Comparison of ENCODE assay signal across 8 cellular contexts in the genomic region with DNA sequence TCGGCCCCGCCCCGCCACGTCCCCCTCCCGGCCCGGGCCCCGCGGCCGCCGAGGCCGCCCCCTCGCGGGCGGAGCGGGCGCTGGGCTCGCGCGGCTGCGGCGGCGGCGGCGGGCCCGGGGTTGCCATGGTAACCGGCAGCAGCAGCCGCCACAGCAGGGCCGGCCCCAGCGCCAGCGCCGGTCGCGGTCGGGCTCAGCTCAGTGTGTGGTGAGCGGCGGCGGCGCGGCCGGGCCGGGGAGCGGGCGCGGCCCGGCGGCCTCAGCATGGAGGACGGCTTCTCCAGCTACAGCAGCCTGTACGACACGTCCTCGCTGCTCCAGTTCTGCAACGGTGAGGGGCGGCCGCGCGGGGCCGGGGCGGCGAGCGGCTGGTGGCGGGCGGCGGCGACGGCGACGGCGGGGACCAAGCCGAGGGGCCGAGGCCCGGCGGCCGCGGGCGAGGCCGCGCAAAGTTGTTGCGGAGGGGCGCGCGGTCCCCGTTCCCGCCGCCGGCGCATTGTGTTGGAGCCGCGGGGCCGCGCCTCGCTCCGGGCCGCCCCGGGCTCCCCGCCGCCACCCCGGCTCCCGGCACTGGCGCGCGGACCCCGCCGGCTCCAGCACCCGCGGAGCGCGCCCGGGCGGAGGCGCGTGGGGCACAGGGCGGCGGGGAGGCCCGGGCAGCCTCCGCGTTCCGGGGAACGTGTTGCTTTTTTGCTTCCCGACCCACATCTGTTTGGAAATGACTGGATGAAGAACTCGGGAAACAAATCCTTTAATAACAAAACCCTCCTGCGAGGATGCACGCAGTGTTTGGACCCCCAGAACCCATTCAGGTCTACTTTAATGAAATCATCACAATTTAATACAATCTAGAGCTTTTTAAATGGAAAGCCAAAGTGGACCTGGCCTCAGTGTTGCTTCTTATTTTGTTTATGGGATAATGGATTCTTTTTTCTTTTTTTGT. TPM values are rescaled to one million over a fixed set of nuclear protein-coding genes. Genes with fewer than 3 reads are reported as not detected.
DNase-seq lines count a peak whose midpoint lies in the region; ATAC-seq and TF ChIP-seq lines count a peak whose summit lies in the region.

A gene with protein sequence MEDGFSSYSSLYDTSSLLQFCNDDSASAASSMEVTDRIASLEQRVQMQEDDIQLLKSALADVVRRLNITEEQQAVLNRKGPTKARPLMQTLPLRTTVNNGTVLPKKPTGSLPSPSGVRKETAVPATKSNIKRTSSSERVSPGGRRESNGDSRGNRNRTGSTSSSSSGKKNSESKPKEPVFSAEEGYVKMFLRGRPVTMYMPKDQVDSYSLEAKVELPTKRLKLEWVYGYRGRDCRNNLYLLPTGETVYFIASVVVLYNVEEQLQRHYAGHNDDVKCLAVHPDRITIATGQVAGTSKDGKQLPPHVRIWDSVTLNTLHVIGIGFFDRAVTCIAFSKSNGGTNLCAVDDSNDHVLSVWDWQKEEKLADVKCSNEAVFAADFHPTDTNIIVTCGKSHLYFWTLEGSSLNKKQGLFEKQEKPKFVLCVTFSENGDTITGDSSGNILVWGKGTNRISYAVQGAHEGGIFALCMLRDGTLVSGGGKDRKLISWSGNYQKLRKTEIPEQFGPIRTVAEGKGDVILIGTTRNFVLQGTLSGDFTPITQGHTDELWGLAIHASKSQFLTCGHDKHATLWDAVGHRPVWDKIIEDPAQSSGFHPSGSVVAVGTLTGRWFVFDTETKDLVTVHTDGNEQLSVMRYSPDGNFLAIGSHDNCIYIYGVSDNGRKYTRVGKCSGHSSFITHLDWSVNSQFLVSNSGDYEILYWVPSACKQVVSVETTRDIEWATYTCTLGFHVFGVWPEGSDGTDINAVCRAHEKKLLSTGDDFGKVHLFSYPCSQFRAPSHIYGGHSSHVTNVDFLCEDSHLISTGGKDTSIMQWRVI (plus strand): TSS at position 201 of the 943 bp plus-strand sequence. CDS start 64 bp downstream, at position 265.

- intact Hi-C loops in CD4-positive, alpha-beta memory T cell (cut with micrococcal nuclease): loop anchor here (1.0 to 10.0 kb wide), 3 partner anchors 63 to 189 kb away; a partner anchor contains a TSS
- intact Hi-C loops in Panc1 (cut with micrococcal nuclease; ENCODE audit: unreplicated experiment): loop anchor here (10.0 kb wide), 1 partner anchor 91 kb away; no protein-coding TSS in a partner anchor

- no peak within 1 kb of the TSS for H3K4me3 ChIP-seq in CD4-positive, alpha-beta memory T cell (ENCODE audit: low read length in 2 of 2)
- H3K4me3 ChIP-seq in Panc1 (ENCODE audit: low read depth in 2 of 2, low read length in 2 of 2): peak within 1 kb of the TSS; percentile 60 to 64
- H3K4me3 ChIP-seq in fibroblast of pulmonary artery (replicated peaks; ENCODE audit: low read depth, low read length): peak within 1 kb of the TSS; percentile 65

- DNase-seq in CD4-positive, alpha-beta memory T cell: peak; percentile 55 to 79 (median 75)
- no peak for DNase-seq in Panc1 (ENCODE audit: low read depth, low spot score)
- peak; percentile 89 for DNase-seq in activated effector memory CD4-positive, alpha-beta T cell treated with anti-CD3 and anti-CD28 coated beads, Interleukin-2, amount 50 U/mL, for 16 hours
- peak; percentile 81 for DNase-seq in fibroblast of pulmonary artery (ENCODE audit: low read depth)
- DNase-seq in natural killer cell treated with Interleukin-12 subunit alpha and Interleukin-12 subunit beta and Interleukin-15 and Interleukin-18, amount 100 ng/mL, for 72 hours (ENCODE audit: low spot score): peak; percentile 84
- peak; percentile 40 to 70 (median 62) for DNase-seq in stimulated activated naive CD4-positive, alpha-beta T cell (lab: John Stamatoyannopoulos, UW)

- H3K9me3 ChIP-seq in CD4-positive, alpha-beta memory T cell (ENCODE audit: control insufficient read depth in 1 of 2, low read length in 2 of 2): no peaks in the 10 kb centered on the region
- H3K9me3 ChIP-seq in Panc1 (ENCODE audit: control insufficient read depth, insufficient read depth, low read depth, low read length): no peaks in the 10 kb centered on the region

- H3K4me1 Mint-ChIP-seq in CD4-positive, alpha-beta memory T cell: peaks cover 5 to 19% (median 12%) of the 10 kb centered on the region in 4 donors
- peaks cover 3 to 19% of the 10 kb centered on the region in 2 donors for H3K4me1 Mint-ChIP-seq in natural killer cell treated with Interleukin-12 subunit alpha and Interleukin-12 subunit beta and Interleukin-15 and Interleukin-18, amount 100 ng/mL, for 72 hours (ENCODE audit: low read depth in 2 of 2)

- peak within 1 kb of the TSS; percentile 14 to 80 (median 50) for H3K27ac Mint-ChIP-seq in CD4-positive, alpha-beta memory T cell
- H3K27ac Mint-ChIP-seq in natural killer cell treated with Interleukin-12 subunit alpha and Interleukin-12 subunit beta and Interleukin-15 and Interleukin-18, amount 100 ng/mL, for 72 hours: no peak within 1 kb of the TSS

- peaks cover 6 to 7% of the 10 kb centered on the region in 2 donors for H3K27me3 Mint-ChIP-seq in CD4-positive, alpha-beta memory T cell
- H3K27me3 Mint-ChIP-seq in natural killer cell treated with Interleukin-12 subunit alpha and Interleukin-12 subunit beta and Interleukin-15 and Interleukin-18, amount 100 ng/mL, for 72 hours: peaks cover 23 to 61% of the 10 kb centered on the region in 2 donors

- CTCF ChIA-PET in CD4-positive, alpha-beta memory T cell (lab: Charles Lee; ENCODE audit: partially characterized antibody): no interaction called here
- CTCF ChIA-PET in Panc1 (lab: Charles Lee): no interaction called here

- TF ChIP-seq CTCF in Panc1 (IDR thresholded peaks at IDR 0.05): peak; percentile 74
- no peak for TF ChIP-seq CTCF in fibroblast of pulmonary artery (IDR thresholded peaks at IDR 0.05; ENCODE audit: low read length, missing control alignments)

- H3K27me3 ChIP-seq in CD4-positive, alpha-beta memory T cell (ENCODE audit: insufficient read depth, low read length): peaks cover 11% of the 10 kb centered on the region
- no peaks in the 10 kb centered on the region for H3K27me3 ChIP-seq in Panc1 (ENCODE audit: control insufficient read depth, insufficient read depth, low read length)

- no peaks in the 10 kb centered on the region for H3K36me3 ChIP-seq in CD4-positive, alpha-beta memory T cell (ENCODE audit: insufficient read depth, low read length)
- no peaks in the 10 kb centered on the region for H3K36me3 ChIP-seq in Panc1 (ENCODE audit: control insufficient read depth, insufficient read depth, low read length)

- H3K4me3 Mint-ChIP-seq in CD4-positive, alpha-beta memory T cell: peak within 1 kb of the TSS; percentile 69 to 89 (median 80)
- peak within 1 kb of the TSS; percentile 76 for H3K4me3 Mint-ChIP-seq in natural killer cell treated with Interleukin-12 subunit alpha and Interleukin-12 subunit beta and Interleukin-15 and Interleukin-18, amount 100 ng/mL, for 72 hours

- H3K36me3 Mint-ChIP-seq in CD4-positive, alpha-beta memory T cell: no peaks in the 10 kb centered on the region
- no peaks in the 10 kb centered on the region for H3K36me3 Mint-ChIP-seq in natural killer cell treated with Interleukin-12 subunit alpha and Interleukin-12 subunit beta and Interleukin-15 and Interleukin-18, amount 100 ng/mL, for 72 hours

- no peak within 1 kb of the TSS for H3K27ac ChIP-seq in CD4-positive, alpha-beta memory T cell (ENCODE audit: low read depth, low read length)
- peak within 1 kb of the TSS; percentile 90 for H3K27ac ChIP-seq in Panc1 (ENCODE audit: low read length)

- in situ Hi-C loops in Panc1 (cut with HindIII; ENCODE audit: low pct_unique_long_range_greater_than_20kb, low sequenced_read_pairs): no loop called here

- peak; percentile 93 for ATAC-seq in GM19452 (IDR thresholded peaks at IDR 0.05; ENCODE audit: unreplicated experiment)
- peak; percentile 78 for ATAC-seq in HG03558 (IDR thresholded peaks at IDR 0.05; ENCODE audit: extremely low read depth, unreplicated experiment)
- peak; percentile 97 for ATAC-seq in Panc1
- ATAC-seq in natural killer cell treated with Interleukin-12 subunit alpha and Interleukin-12 subunit beta and Interleukin-15 and Interleukin-18, amount 100 ng/mL, for 72 hours: peak; percentile 93 to 95

- H3K9me3 Mint-ChIP-seq in CD4-positive, alpha-beta memory T cell: no peaks in the 10 kb centered on the region
- H3K9me3 Mint-ChIP-seq in natural killer cell treated with Interleukin-12 subunit alpha and Interleukin-12 subunit beta and Interleukin-15 and Interleukin-18, amount 100 ng/mL, for 72 hours: no peaks in the 10 kb centered on the region

- no TSS peak for BruUV-seq in Panc1 (replicated peaks; lab: Mats Ljungman, UMichigan)

- H3K4me1 ChIP-seq in CD4-positive, alpha-beta memory T cell (ENCODE audit: insufficient read depth, low read length): peaks cover 7% of the 10 kb centered on the region
- peaks cover 16% of the 10 kb centered on the region for H3K4me1 ChIP-seq in Panc1 (ENCODE audit: control insufficient read depth, insufficient read depth, low read length)

- POLR2A ChIA-PET in CD4-positive, alpha-beta memory T cell (lab: Charles Lee; ENCODE audit: partially characterized antibody): interaction anchor here (1.4 kb wide), 1 partner anchor 189 kb away, joined by 3 read pairs; a partner anchor contains a TSS
- POLR2A ChIA-PET in Panc1 (lab: Charles Lee): interaction anchor here (1.1 kb wide), 1 partner anchor 38 kb away, joined by 4 read pairs; no protein-coding TSS in a partner anchor

RNA-seq across cellular contexts. Expression of the gene that starts here (rescaled TPM):
- total RNA-seq in CD4-positive, alpha-beta memory T cell: under 1 TPM; 0.22 to 0.23 TPM
- not detected for polyA plus RNA-seq in CD4-positive, alpha-beta memory T cell
- 35.3 TPM for total RNA-seq in Panc1 (2021; ENCODE audit: unreplicated experiment)
- polyA plus RNA-seq in Panc1 (2012; ENCODE audit: insufficient read length): 34.8 TPM
- 1 to 10 TPM in 1 of 2 donors, not detected in 1; 1.4 TPM for total RNA-seq in natural killer cell treated with Interleukin-12 subunit alpha and Interleukin-12 subunit beta and Interleukin-15 and Interleukin-18, amount 100 ng/mL, for 72 hours

Comparison
In these comparisons a context has a peak if more than half of its experiments do, and no peak if none do; other contexts are left out.
1. RNA of the gene that starts here (total RNA-seq): 35.3 TPM in Panc1 (single experiment); 1.4 TPM in natural killer cell treated with Interleukin-12 subunit alpha and Interleukin-12 subunit beta and Interleukin-15 and Interleukin-18, amount 100 ng/mL, for 72 hours and 0.22 to 0.23 TPM in CD4-positive, alpha-beta memory T cell; every median in the first group is over 10 times any median in the second.
2. Peak in DNase-seq in CD4-positive, alpha-beta memory T cell; RNA of the gene not detected or under 1 TPM.
3. H3K4me3 ChIP-seq: peak in Panc1 (2 of 2) and fibroblast of pulmonary artery (single experiment); none in CD4-positive, alpha-beta memory T cell (0 of 2).
4. H3K27ac Mint-ChIP-seq: peak in CD4-positive, alpha-beta memory T cell (7 of 7); none in natural killer cell treated with Interleukin-12 subunit alpha and Interleukin-12 subunit beta and Interleukin-15 and Interleukin-18, amount 100 ng/mL, for 72 hours (0 of 2).
5. Peak in every context shown above with its lines, with median percentiles within 50 percentile points of each other: ATAC-seq.